ENCODE assay signal across 1 cellular context in genomic region chr14:34059037-34059924, GRCh38.
A peak's percentile ranks its signal among the peaks of the same experiment; 100 is the strongest.
TF ChIP-seq lines count a peak whose summit lies in the region.

No MANE protein-coding gene starts in this region.

TF ChIP-seq in HepG2, 621 proteins besides CTCF, POLR2A, EP300 and RAD21 (continued from another document and continues in another):
- no peak for TF ChIP-seq RXRB (CRISPR knock-in tag; IDR thresholded peaks at IDR 0.05; ENCODE audit: borderline replicate concordance)
- TF ChIP-seq DR1 (CRISPR knock-in tag; IDR thresholded peaks at IDR 0.05): no peak
- no peak for TF ChIP-seq MEIS2 (CRISPR knock-in tag; IDR thresholded peaks at IDR 0.05)
- peak; percentile 2 for TF ChIP-seq ZNF138 (CRISPR knock-in tag; IDR thresholded peaks at IDR 0.05; ENCODE audit: low read depth)
- peak; percentile 61 for TF ChIP-seq MAFF (IDR thresholded peaks at IDR 0.05; ENCODE audit: low read depth, low read length)
- no peak for TF ChIP-seq ZMAT3 (CRISPR knock-in tag; conservative IDR thresholded peaks at IDR 0.05)
- 0 out of 2 replicates have a peak, but pooled peaks have one; percentile 6 for TF ChIP-seq ZNF383 (CRISPR knock-in tag; IDR thresholded peaks at IDR 0.05; ENCODE audit: borderline replicate concordance)
- no peak for TF ChIP-seq ZFX (CRISPR knock-in tag; IDR thresholded peaks at IDR 0.05; ENCODE audit: low read depth)
- no peak for TF ChIP-seq KLF16 (CRISPR knock-in tag; IDR thresholded peaks at IDR 0.05)
- no peak for TF ChIP-seq HIC2 (CRISPR knock-in tag; IDR thresholded peaks at IDR 0.05; ENCODE audit: low read depth)
- TF ChIP-seq, protein P1, sequence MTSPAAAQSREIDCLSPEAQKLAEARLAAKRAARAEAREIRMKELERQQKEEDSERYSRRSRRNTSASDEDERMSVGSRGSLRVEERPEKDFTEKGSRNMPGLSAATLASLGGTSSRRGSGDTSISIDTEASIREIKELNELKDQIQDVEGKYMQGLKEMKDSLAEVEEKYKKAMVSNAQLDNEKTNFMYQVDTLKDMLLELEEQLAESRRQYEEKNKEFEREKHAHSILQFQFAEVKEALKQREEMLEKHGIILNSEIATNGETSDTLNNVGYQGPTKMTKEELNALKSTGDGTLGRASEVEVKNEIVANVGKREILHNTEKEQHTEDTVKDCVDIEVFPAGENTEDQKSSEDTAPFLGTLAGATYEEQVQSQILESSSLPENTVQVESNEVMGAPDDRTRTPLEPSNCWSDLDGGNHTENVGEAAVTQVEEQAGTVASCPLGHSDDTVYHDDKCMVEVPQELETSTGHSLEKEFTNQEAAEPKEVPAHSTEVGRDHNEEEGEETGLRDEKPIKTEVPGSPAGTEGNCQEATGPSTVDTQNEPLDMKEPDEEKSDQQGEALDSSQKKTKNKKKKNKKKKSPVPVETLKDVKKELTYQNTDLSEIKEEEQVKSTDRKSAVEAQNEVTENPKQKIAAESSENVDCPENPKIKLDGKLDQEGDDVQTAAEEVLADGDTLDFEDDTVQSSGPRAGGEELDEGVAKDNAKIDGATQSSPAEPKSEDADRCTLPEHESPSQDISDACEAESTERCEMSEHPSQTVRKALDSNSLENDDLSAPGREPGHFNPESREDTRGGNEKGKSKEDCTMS (CRISPR knock-in tag; conservative IDR thresholded peaks at IDR 0.05): no peak
- TF ChIP-seq FLYWCH1 (CRISPR knock-in tag; IDR thresholded peaks at IDR 0.05): no peak
- no peak for TF ChIP-seq DPF2 (CRISPR knock-in tag; IDR thresholded peaks at IDR 0.05; ENCODE audit: borderline replicate concordance, low read depth)
- TF ChIP-seq RFX3 (CRISPR knock-in tag; IDR thresholded peaks at IDR 0.05): peak; percentile 7; the same call in 1 of the 2 replicates
- TF ChIP-seq SSRP1 (CRISPR knock-in tag; IDR thresholded peaks at IDR 0.05): no peak
- TF ChIP-seq ZNF713 (CRISPR knock-in tag; IDR thresholded peaks at IDR 0.05): 0 out of 2 replicates have a peak, but pooled peaks have one; percentile 18
- no peak for TF ChIP-seq SP1 (IDR thresholded peaks at IDR 0.05)
- TF ChIP-seq SP1 (CRISPR knock-in tag; IDR thresholded peaks at IDR 0.05): no peak
- 0 out of 2 replicates have a peak, but pooled peaks have one; percentile 29 for TF ChIP-seq ZNF598 (CRISPR knock-in tag; IDR thresholded peaks at IDR 0.05; ENCODE audit: borderline replicate concordance)
- no peak; the same call in 1 of the 2 replicates for TF ChIP-seq HNF1B (CRISPR knock-in tag; IDR thresholded peaks at IDR 0.05)
- no peak for TF ChIP-seq HNF4A (CRISPR knock-in tag; IDR thresholded peaks at IDR 0.05)
- no peak for TF ChIP-seq PHF20 (CRISPR knock-in tag; IDR thresholded peaks at IDR 0.05)
- TF ChIP-seq, protein P2, sequence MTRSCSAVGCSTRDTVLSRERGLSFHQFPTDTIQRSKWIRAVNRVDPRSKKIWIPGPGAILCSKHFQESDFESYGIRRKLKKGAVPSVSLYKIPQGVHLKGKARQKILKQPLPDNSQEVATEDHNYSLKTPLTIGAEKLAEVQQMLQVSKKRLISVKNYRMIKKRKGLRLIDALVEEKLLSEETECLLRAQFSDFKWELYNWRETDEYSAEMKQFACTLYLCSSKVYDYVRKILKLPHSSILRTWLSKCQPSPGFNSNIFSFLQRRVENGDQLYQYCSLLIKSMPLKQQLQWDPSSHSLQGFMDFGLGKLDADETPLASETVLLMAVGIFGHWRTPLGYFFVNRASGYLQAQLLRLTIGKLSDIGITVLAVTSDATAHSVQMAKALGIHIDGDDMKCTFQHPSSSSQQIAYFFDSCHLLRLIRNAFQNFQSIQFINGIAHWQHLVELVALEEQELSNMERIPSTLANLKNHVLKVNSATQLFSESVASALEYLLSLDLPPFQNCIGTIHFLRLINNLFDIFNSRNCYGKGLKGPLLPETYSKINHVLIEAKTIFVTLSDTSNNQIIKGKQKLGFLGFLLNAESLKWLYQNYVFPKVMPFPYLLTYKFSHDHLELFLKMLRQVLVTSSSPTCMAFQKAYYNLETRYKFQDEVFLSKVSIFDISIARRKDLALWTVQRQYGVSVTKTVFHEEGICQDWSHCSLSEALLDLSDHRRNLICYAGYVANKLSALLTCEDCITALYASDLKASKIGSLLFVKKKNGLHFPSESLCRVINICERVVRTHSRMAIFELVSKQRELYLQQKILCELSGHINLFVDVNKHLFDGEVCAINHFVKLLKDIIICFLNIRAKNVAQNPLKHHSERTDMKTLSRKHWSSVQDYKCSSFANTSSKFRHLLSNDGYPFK (CRISPR knock-in tag; IDR thresholded peaks at IDR 0.05; ENCODE audit: borderline replicate concordance): no peak
- TF ChIP-seq ZNF143 (CRISPR knock-in tag; IDR thresholded peaks at IDR 0.05): no peak
- TF ChIP-seq, protein P3, sequence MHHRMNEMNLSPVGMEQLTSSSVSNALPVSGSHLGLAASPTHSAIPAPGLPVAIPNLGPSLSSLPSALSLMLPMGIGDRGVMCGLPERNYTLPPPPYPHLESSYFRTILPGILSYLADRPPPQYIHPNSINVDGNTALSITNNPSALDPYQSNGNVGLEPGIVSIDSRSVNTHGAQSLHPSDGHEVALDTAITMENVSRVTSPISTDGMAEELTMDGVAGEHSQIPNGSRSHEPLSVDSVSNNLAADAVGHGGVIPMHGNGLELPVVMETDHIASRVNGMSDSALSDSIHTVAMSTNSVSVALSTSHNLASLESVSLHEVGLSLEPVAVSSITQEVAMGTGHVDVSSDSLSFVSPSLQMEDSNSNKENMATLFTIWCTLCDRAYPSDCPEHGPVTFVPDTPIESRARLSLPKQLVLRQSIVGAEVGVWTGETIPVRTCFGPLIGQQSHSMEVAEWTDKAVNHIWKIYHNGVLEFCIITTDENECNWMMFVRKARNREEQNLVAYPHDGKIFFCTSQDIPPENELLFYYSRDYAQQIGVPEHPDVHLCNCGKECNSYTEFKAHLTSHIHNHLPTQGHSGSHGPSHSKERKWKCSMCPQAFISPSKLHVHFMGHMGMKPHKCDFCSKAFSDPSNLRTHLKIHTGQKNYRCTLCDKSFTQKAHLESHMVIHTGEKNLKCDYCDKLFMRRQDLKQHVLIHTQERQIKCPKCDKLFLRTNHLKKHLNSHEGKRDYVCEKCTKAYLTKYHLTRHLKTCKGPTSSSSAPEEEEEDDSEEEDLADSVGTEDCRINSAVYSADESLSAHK (CRISPR knock-in tag; IDR thresholded peaks at IDR 0.05; ENCODE audit: borderline replicate concordance): no peak
- peak; percentile 9; the same call in 1 of the 2 replicates for TF ChIP-seq ZFP37 (CRISPR knock-in tag; IDR thresholded peaks at IDR 0.05; ENCODE audit: borderline replicate concordance)
- TF ChIP-seq NR1H2 (CRISPR knock-in tag; IDR thresholded peaks at IDR 0.05; ENCODE audit: borderline replicate concordance, low read depth): no peak
- TF ChIP-seq ZBTB26 (CRISPR knock-in tag; IDR thresholded peaks at IDR 0.05; ENCODE audit: borderline replicate concordance): no peak
- TF ChIP-seq ZNF282 (IDR thresholded peaks at IDR 0.05; ENCODE audit: partially characterized antibody): no peak
- TF ChIP-seq ZHX2 (IDR thresholded peaks at IDR 0.05; ENCODE audit: low read depth): no peak
- TF ChIP-seq ZHX2 (CRISPR knock-in tag; IDR thresholded peaks at IDR 0.05; ENCODE audit: borderline replicate concordance): no peak
- no peak for TF ChIP-seq ZNF20 (CRISPR knock-in tag; IDR thresholded peaks at IDR 0.05)
- 0 out of 2 replicates have a peak, but pooled peaks have one; percentile 6 for TF ChIP-seq ZNF549 (CRISPR knock-in tag; IDR thresholded peaks at IDR 0.05)
- TF ChIP-seq IRX3 (CRISPR knock-in tag; IDR thresholded peaks at IDR 0.05; ENCODE audit: borderline replicate concordance, low read depth): no peak
- 0 out of 2 replicates have a peak, but pooled peaks have one; percentile 28 for TF ChIP-seq ZNF605 (CRISPR knock-in tag; IDR thresholded peaks at IDR 0.05)
- TF ChIP-seq, protein P4, sequence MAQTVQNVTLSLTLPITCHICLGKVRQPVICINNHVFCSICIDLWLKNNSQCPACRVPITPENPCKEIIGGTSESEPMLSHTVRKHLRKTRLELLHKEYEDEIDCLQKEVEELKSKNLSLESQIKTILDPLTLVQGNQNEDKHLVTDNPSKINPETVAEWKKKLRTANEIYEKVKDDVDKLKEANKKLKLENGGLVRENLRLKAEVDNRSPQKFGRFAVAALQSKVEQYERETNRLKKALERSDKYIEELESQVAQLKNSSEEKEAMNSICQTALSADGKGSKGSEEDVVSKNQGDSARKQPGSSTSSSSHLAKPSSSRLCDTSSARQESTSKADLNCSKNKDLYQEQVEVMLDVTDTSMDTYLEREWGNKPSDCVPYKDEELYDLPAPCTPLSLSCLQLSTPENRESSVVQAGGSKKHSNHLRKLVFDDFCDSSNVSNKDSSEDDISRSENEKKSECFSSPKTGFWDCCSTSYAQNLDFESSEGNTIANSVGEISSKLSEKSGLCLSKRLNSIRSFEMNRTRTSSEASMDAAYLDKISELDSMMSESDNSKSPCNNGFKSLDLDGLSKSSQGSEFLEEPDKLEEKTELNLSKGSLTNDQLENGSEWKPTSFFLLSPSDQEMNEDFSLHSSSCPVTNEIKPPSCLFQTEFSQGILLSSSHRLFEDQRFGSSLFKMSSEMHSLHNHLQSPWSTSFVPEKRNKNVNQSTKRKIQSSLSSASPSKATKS (CRISPR knock-in tag; IDR thresholded peaks at IDR 0.05): no peak
- 0 out of 2 replicates have a peak, but pooled peaks have one; percentile 27 for TF ChIP-seq ZMYM3 (CRISPR knock-in tag; IDR thresholded peaks at IDR 0.05)
- 0 out of 2 replicates have a peak, but pooled peaks have one; percentile 8 for TF ChIP-seq ELF3 (CRISPR knock-in tag; IDR thresholded peaks at IDR 0.05)
- no peak for TF ChIP-seq THYN1 (CRISPR knock-in tag; IDR thresholded peaks at IDR 0.05; ENCODE audit: borderline replicate concordance, low read depth)
